ENCODE assay signal across 20 cellular contexts in genomic region chr17:28526381-28526780, GRCh38. TPM values are rescaled to one million over a fixed set of nuclear protein-coding genes. Genes with fewer than 3 reads are reported as not detected.
"Had no signal": no experiment of that assay in that cellular context is flagged by ENCODE, and none has a peak within 500 bp of the region (broad histone marks: within the 10 kb centered on the region; RNA-seq: fewer than 3 reads in every experiment).

No MANE protein-coding gene starts in this region.

- H3K4me1 ChIP-seq: adrenal gland, sigmoid colon had no signal

- H3K9me3 ChIP-seq: adrenal gland, sigmoid colon, thyroid gland had no signal

- H3K27ac ChIP-seq: adrenal gland, cardiac muscle cell, sigmoid colon had no signal

- ATAC-seq: activated CD4-positive, alpha-beta T cell treated with anti-CD3 and anti-CD28 coated beads for 36 hours; activated CD8-positive, alpha-beta memory T cell treated with anti-CD3 and anti-CD28 coated beads, Interleukin-2, amount 10 ng/mL, durations not matched to agents 7 days and 5 days; esophagus mucosa; left ventricle myocardium superior had no signal

- DNase-seq: activated CD4-positive, alpha-beta memory T cell treated with anti-CD3 and anti-CD28 coated beads for 36 hours; activated CD4-positive, alpha-beta T cell treated with anti-CD3 and anti-CD28 coated beads for 36 hours; activated CD8-positive, alpha-beta memory T cell treated with anti-CD3 and anti-CD28 coated beads, Interleukin-2, amount 10 ng/mL, durations not matched to agents 7 days and 5 days; activated naive CD4-positive, alpha-beta T cell treated with anti-CD3 and anti-CD28 coated beads, Interleukin-2, amount 50 U/mL, for 16 hours; activated T-cell treated with anti-CD3 and anti-CD28 coated beads, Interleukin-2, amount 50 U/mL, for 1 hour; adrenal gland; kidney glomerular epithelial cell; left ventricle myocardium superior; mesenchymal stem cell; sigmoid colon; stimulated activated CD4-positive, alpha-beta T cell treated with anti-CD3 and anti-CD28 coated beads, Interleukin-12 subunit alpha, Interleukin-12 subunit beta, amount 100 ng/mL, for 4 hours; stimulated activated CD4-positive, alpha-beta T cell treated with anti-CD3 and anti-CD28 coated beads, Interleukin-2, amount 100 ng/mL, for 24 hours; thyroid gland had no signal

- H3K27me3 ChIP-seq: cardiac muscle cell, thyroid gland had no signal

- H3K36me3 ChIP-seq: adrenal gland, cardiac muscle cell, sigmoid colon, thyroid gland had no signal

- H3K4me3 ChIP-seq: adrenal gland, cardiac muscle cell, sigmoid colon, thyroid gland had no signal

RNA-seq across cellular contexts. Expression of gene FOXN1, which starts 20.2 kb away (rescaled TPM):
- total RNA-seq: activated CD4-positive, alpha-beta memory T cell treated with anti-CD3 and anti-CD28 coated beads for 36 hours; activated CD4-positive, alpha-beta T cell treated with anti-CD3 and anti-CD28 coated beads for 36 hours; activated CD8-positive, alpha-beta memory T cell treated with anti-CD3 and anti-CD28 coated beads, Interleukin-2, amount 10 ng/mL, durations not matched to agents 7 days and 5 days; adrenal gland; fibroblast of villous mesenchyme; left ventricle myocardium superior; osteocyte; pulmonary artery endothelial cell; sigmoid colon; T-helper 1 cell treated with Interleukin-12 subunit alpha and Interleukin-12 subunit beta and Interleukin-4 antibody, amounts not matched to agents 30 ng/mL and 1 ng/mL, for 36 hours had no signal
- polyA plus RNA-seq: adrenal gland, cardiac muscle cell, neural cell had no signal

RNA-seq across cellular contexts. Expression of gene SLC13A2, which starts 52.9 kb away (rescaled TPM):
- total RNA-seq: activated CD4-positive, alpha-beta memory T cell treated with anti-CD3 and anti-CD28 coated beads for 36 hours; activated CD4-positive, alpha-beta T cell treated with anti-CD3 and anti-CD28 coated beads for 36 hours; activated CD8-positive, alpha-beta memory T cell treated with anti-CD3 and anti-CD28 coated beads, Interleukin-2, amount 10 ng/mL, durations not matched to agents 7 days and 5 days; adrenal gland; cardiac muscle cell; esophagus mucosa; fibroblast of villous mesenchyme; left ventricle myocardium superior; osteocyte; pulmonary artery endothelial cell; T-helper 1 cell treated with Interleukin-12 subunit alpha and Interleukin-12 subunit beta and Interleukin-4 antibody, amounts not matched to agents 30 ng/mL and 1 ng/mL, for 36 hours; thyroid gland had no signal
- polyA plus RNA-seq: cardiac muscle cell, neural cell had no signal
